In genomic region chr6:163489584-163489983, GRCh38 we compare ENCODE assay signal across 17 cellular contexts.
A peak's percentile ranks its signal among the peaks of the same experiment; 100 is the strongest.
DNase-seq lines count a peak whose midpoint lies in the region; ATAC-seq and TF ChIP-seq lines count a peak whose summit lies in the region.
"Had no signal": no experiment of that assay in that cellular context is flagged by ENCODE, and none has a peak within 500 bp of the region (broad histone marks: within the 10 kb centered on the region; RNA-seq: fewer than 3 reads in every experiment).

No MANE protein-coding gene starts in this region.

- DNase-seq in A172 (ENCODE audit: low spot score) = peak; percentile 13
- DNase-seq in HCEC 1CT = peak; percentile 16
- DNase-seq in SW480 (ENCODE audit: low spot score) = peak; percentile 26
- peak; percentile 23 to 27 for DNase-seq in foreskin keratinocyte
- DNase-seq in T-helper 2 cell = no peak
- DNase-seq in NCI-H2227 (lab: John Stamatoyannopoulos, UW; ENCODE audit: unreplicated experiment) = no peak
- DNase-seq in nucleus accumbens (lab: John Stamatoyannopoulos, UW) = no peak
- DNase-seq: ACHN; activated CD4-positive, alpha-beta T cell treated with anti-CD3 and anti-CD28 coated beads, Interleukin-2, amount 50 U/mL, for 1 hour; activated naive CD4-positive, alpha-beta T cell treated with Interleukin-2 at 50 U/mL for 16 hours; body of pancreas; immature natural killer cell; NCI-H1048; NCI-H774; PC-9 had no signal

- H3K27ac ChIP-seq in foreskin keratinocyte = no peak overlapping the region
- H3K27ac ChIP-seq: body of pancreas, PC-9 had no signal

- ATAC-seq in foreskin keratinocyte (peak; percentile 62), HG03520 (IDR thresholded peaks at IDR 0.05; ENCODE audit: unreplicated experiment) (no peak)
- ATAC-seq: body of pancreas had no signal

- TF ChIP-seq CTCF in foreskin keratinocyte (conservative IDR thresholded peaks at IDR 0.05) = no peak

- H3K27me3 ChIP-seq in foreskin keratinocyte = no peaks in the 10 kb centered on the region
- H3K27me3 ChIP-seq: body of pancreas, right atrium auricular region had no signal

- H3K4me1 ChIP-seq in foreskin keratinocyte = peaks cover 16% of the 10 kb centered on the region

Comparison
In these comparisons a context has a peak if more than half of its experiments do, and no peak if none do; other contexts are left out.
1. DNase-seq: peak in A172 (single experiment), HCEC 1CT (single experiment), SW480 (single experiment) and foreskin keratinocyte (2 of 2); none in T-helper 2 cell (0 of 5), NCI-H2227 (single experiment) and nucleus accumbens (0 of 56).